22 cellular contexts compared by ENCODE assay signal in genomic region chr21:46406001-46406400, GRCh38.
"Had no signal": no experiment of that assay in that cellular context is flagged by ENCODE, and none has a peak within 500 bp of the region (broad histone marks: within the 10 kb centered on the region; RNA-seq: fewer than 3 reads in every experiment).

No MANE protein-coding gene starts in this region.

- H3K4me3 Mint-ChIP-seq: activated CD8-positive, alpha-beta T cell treated with anti-CD3 and anti-CD28 coated beads, Interleukin-2, amount 10 ng/mL, durations not matched to agents 7 days and 5 days; activated T-helper 17 cell treated with anti-CD3 and anti-CD28 coated beads, Interleukin-2, amount 50 U/mL, for 72 hours; neural crest cell; stimulated activated naive CD8-positive, alpha-beta T cell treated with anti-CD3 and anti-CD28 coated beads, Interleukin-15, Interleukin-2, amounts not matched to agents 100 ng/mL and 50 ng/mL, for 24 hours had no signal

- H3K9me3 ChIP-seq: ascending aorta, colonic mucosa, heart left ventricle, left lung, tibial nerve, uterus had no signal

- H3K27ac Mint-ChIP-seq: activated CD8-positive, alpha-beta T cell treated with anti-CD3 and anti-CD28 coated beads, Interleukin-2, amount 10 ng/mL, durations not matched to agents 7 days and 5 days; activated naive CD4-positive, alpha-beta T cell treated with anti-CD3 and anti-CD28 coated beads, Interleukin-2, amount 50 U/mL, for 72 hours; activated T-helper 17 cell treated with anti-CD3 and anti-CD28 coated beads, Interleukin-2, amount 50 U/mL, for 72 hours; progenitor cell of endocrine pancreas; stimulated activated naive CD8-positive, alpha-beta T cell treated with anti-CD3 and anti-CD28 coated beads, Interleukin-15, Interleukin-2, amounts not matched to agents 100 ng/mL and 50 ng/mL, for 24 hours had no signal

- H3K36me3 ChIP-seq: colonic mucosa had no signal

- DNase-seq: activated CD4-positive, alpha-beta T cell treated with anti-CD3 and anti-CD28 coated beads for 1 hour; activated CD4-positive, alpha-beta T cell treated with anti-CD3 and anti-CD28 coated beads, Interleukin-2, amount 50 U/mL, for 1 hour; activated CD8-positive, alpha-beta T cell treated with anti-CD3 and anti-CD28 coated beads, Interleukin-2, amount 10 ng/mL, durations not matched to agents 7 days and 5 days; brain microvascular endothelial cell; caudate nucleus; colonic mucosa; stimulated activated CD4-positive, alpha-beta T cell treated with anti-CD3 and anti-CD28 coated beads, Interleukin-4, amount 100 ng/mL, for 24 hours; substantia nigra; uterus; WERI-Rb-1 had no signal

- ATAC-seq: activated CD8-positive, alpha-beta T cell treated with anti-CD3 and anti-CD28 coated beads, Interleukin-2, amount 10 ng/mL, durations not matched to agents 7 days and 5 days; activated naive CD4-positive, alpha-beta T cell treated with anti-CD3 and anti-CD28 coated beads, Interleukin-2, amount 50 U/mL, for 72 hours; activated T-helper 17 cell treated with anti-CD3 and anti-CD28 coated beads, Interleukin-2, amount 50 U/mL, for 72 hours; left lung; SK-N-SH treated with all-trans-retinoic acid at 6 μM for 48 hours had no signal

- H3K4me1 ChIP-seq: ascending aorta, colonic mucosa, heart left ventricle, left lung, tibial nerve, uterus had no signal

- H3K4me1 Mint-ChIP-seq: activated T-helper 17 cell treated with anti-CD3 and anti-CD28 coated beads, Interleukin-2, amount 50 U/mL, for 72 hours had no signal

- H3K27me3 Mint-ChIP-seq: activated T-helper 17 cell treated with anti-CD3 and anti-CD28 coated beads, Interleukin-2, amount 50 U/mL, for 72 hours; progenitor cell of endocrine pancreas; stimulated activated naive CD8-positive, alpha-beta T cell treated with anti-CD3 and anti-CD28 coated beads, Interleukin-15, Interleukin-2, amounts not matched to agents 100 ng/mL and 50 ng/mL, for 24 hours had no signal

- H3K4me3 ChIP-seq: ascending aorta, colonic mucosa, dorsolateral prefrontal cortex, heart left ventricle, left lung, tibial nerve, uterus had no signal

- H3K27me3 ChIP-seq: ascending aorta, brain microvascular endothelial cell, colonic mucosa, dorsolateral prefrontal cortex, heart left ventricle, left lung, tibial nerve, uterus had no signal

- H3K27ac ChIP-seq: ascending aorta, brain microvascular endothelial cell, colonic mucosa, dorsolateral prefrontal cortex, epithelial cell of prostate, heart left ventricle, left lung, tibial nerve, uterus, WERI-Rb-1 had no signal

- H3K9me3 Mint-ChIP-seq: activated naive CD4-positive, alpha-beta T cell treated with anti-CD3 and anti-CD28 coated beads, Interleukin-2, amount 50 U/mL, for 72 hours; activated T-helper 17 cell treated with anti-CD3 and anti-CD28 coated beads, Interleukin-2, amount 50 U/mL, for 72 hours; neural crest cell had no signal
